ENCODE assay signal across 10 cellular contexts in the genomic region with DNA sequence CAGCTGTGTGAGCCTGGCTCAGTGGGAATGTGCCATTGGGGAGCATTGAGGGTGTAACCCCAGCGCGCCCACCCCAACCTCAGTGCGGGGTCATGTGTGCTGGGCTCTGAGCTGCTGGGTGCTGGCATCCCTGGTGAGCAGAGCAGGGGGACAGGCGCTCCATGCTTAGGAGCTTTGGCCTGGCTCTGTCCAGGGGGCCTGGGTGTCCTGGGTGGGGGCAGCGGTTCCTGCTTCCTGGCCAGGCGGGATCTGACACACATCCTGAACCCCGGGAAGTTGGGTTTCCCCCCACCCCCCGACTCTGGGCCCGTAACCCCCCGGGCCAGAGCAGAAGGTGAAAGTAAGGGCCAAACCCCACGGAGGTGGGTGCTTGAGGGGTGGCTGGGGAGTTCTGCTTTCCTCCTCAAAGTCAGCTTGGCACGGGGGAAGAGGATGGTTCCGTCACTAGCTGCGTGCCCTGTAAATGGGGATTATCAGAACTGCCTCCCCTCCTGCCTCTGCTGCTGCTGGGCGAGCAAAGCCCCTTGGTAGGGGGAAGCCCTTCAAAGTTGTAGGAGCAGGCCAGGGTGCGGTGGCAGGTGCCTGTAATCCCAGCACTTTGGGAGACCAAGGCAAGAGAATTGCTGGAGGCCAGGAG. TPM values are rescaled to one million over a fixed set of nuclear protein-coding genes. Genes with fewer than 3 reads are reported as not detected.
A peak's percentile ranks its signal among the peaks of the same experiment; 100 is the strongest.
DNase-seq lines count a peak whose midpoint lies in the region; ATAC-seq and TF ChIP-seq lines count a peak whose summit lies in the region.
"Had no signal": no experiment of that assay in that cellular context is flagged by ENCODE, and none has a peak within 500 bp of the region (broad histone marks: within the 10 kb centered on the region; RNA-seq: fewer than 3 reads in every experiment).

No MANE protein-coding gene starts in this region.

- H3K9me3 ChIP-seq in HUES6 (ENCODE audit: control insufficient read depth, insufficient read depth, low read depth, low read length) (no peaks in the 10 kb centered on the region), right lobe of liver (no peaks in the 10 kb centered on the region), stomach (no peaks in the 10 kb centered on the region), tibial nerve (no peaks in the 10 kb centered on the region)

- H3K27me3 Mint-ChIP-seq in activated CD4-positive, alpha-beta T cell treated with anti-CD3 and anti-CD28 coated beads, Interleukin-2, amount 10 ng/mL, durations not matched to agents 7 days and 5 days = peaks cover 30% of the 10 kb centered on the region

- TF ChIP-seq CTCF in coronary artery (IDR thresholded peaks at IDR 0.05) = no peak
- TF ChIP-seq CTCF in right lobe of liver (IDR thresholded peaks at IDR 0.05) = no peak
- TF ChIP-seq CTCF in stomach (IDR thresholded peaks at IDR 0.05) = no peak
- TF ChIP-seq CTCF in tibial nerve (IDR thresholded peaks at IDR 0.05) = no peak

- TF ChIP-seq POLR2A in right lobe of liver (IDR thresholded peaks at IDR 0.05) (no peak), stomach (IDR thresholded peaks at IDR 0.05) (no peak), tibial nerve (IDR thresholded peaks at IDR 0.05) (no peak)

- H3K9me3 Mint-ChIP-seq in activated CD4-positive, alpha-beta T cell treated with anti-CD3 and anti-CD28 coated beads, Interleukin-2, amount 10 ng/mL, durations not matched to agents 7 days and 5 days = no peaks in the 10 kb centered on the region
- H3K9me3 Mint-ChIP-seq: activated CD8-positive, alpha-beta T cell treated with anti-CD3 and anti-CD28 coated beads for 36 hours had no signal

- no peaks in the 10 kb centered on the region for H3K4me1 Mint-ChIP-seq in activated CD4-positive, alpha-beta T cell treated with anti-CD3 and anti-CD28 coated beads, Interleukin-2, amount 10 ng/mL, durations not matched to agents 7 days and 5 days

- no peak for TF ChIP-seq EP300 in stomach (IDR thresholded peaks at IDR 0.05)
- no peak for TF ChIP-seq EP300 in tibial nerve (IDR thresholded peaks at IDR 0.05)

- H3K27ac Mint-ChIP-seq in activated CD4-positive, alpha-beta T cell treated with anti-CD3 and anti-CD28 coated beads, Interleukin-2, amount 10 ng/mL, durations not matched to agents 7 days and 5 days = no peak overlapping the region
- H3K27ac Mint-ChIP-seq: activated CD8-positive, alpha-beta T cell treated with anti-CD3 and anti-CD28 coated beads for 36 hours had no signal

- DNase-seq in coronary artery (ENCODE audit: low spot score) = no peak
- peak in 1 of 3 donors; percentile 49 for DNase-seq in right lobe of liver
- DNase-seq in stomach = no peak
- DNase-seq in activated CD4-positive, alpha-beta T cell treated with anti-CD3 and anti-CD28 coated beads, Interleukin-2, amount 10 ng/mL, durations not matched to agents 7 days and 5 days = no peak
- DNase-seq in NCI-H345 (lab: John Stamatoyannopoulos, UW) = no peak
- DNase-seq in tibial nerve (ENCODE audit: low spot score in 2 of 2) = no peak
- DNase-seq: activated CD8-positive, alpha-beta T cell treated with anti-CD3 and anti-CD28 coated beads for 36 hours; NCI-H1105 had no signal

- H3K4me3 Mint-ChIP-seq in activated CD4-positive, alpha-beta T cell treated with anti-CD3 and anti-CD28 coated beads, Interleukin-2, amount 10 ng/mL, durations not matched to agents 7 days and 5 days = no peak overlapping the region

- intact Hi-C loops in right lobe of liver (cut with DNase I) = no loop called here
- intact Hi-C loops in stomach (cut with DNase I; ENCODE audit: low total_unique reads) = no loop called here

- H3K4me3 ChIP-seq in HUES6 (ENCODE audit: low read depth, low read length) (peak overlapping the region; percentile 64), coronary artery (peak overlapping the region; percentile 75), right lobe of liver (peak overlapping the region; percentile 67 to 70 (median 69)), stomach (peak overlapping the region; percentile 70 to 93 (median 80)), tibial nerve (peak overlapping the region in 2 of 4 donors; percentile 51 to 88)

- CTCF ChIA-PET in activated CD4-positive, alpha-beta T cell treated with anti-CD3 and anti-CD28 coated beads, Interleukin-2, amount 10 ng/mL, durations not matched to agents 7 days and 5 days (lab: Charles Lee) = interaction anchor here (0.8 to 1.2 kb wide), 2 partner anchors 419 to 506 kb away, joined by 3 to 5 read pairs; no protein-coding TSS in a partner anchor

- WGBS in right lobe of liver (ENCODE audit: insufficient coverage, low coverage, low lambda C conversion rate, missing lambda C conversion rate) = 82% methylated on average over 5 of the region's 16 CpGs
- 73 to 82% (median 78%) methylated on average over 7 to 16 of the region's 16 CpGs for WGBS in stomach, 5 donors
- 70 to 79% methylated on average over 5 to 13 of the region's 16 CpGs for WGBS in tibial nerve, 2 donors

- POLR2A ChIA-PET in activated CD4-positive, alpha-beta T cell treated with anti-CD3 and anti-CD28 coated beads, Interleukin-2, amount 10 ng/mL, durations not matched to agents 7 days and 5 days (lab: Charles Lee) = no interaction called here

- H3K9ac ChIP-seq in HUES6 (ENCODE audit: low read length) = no peak overlapping the region

- H3K4me1 ChIP-seq in HUES6 (ENCODE audit: control insufficient read depth, insufficient read depth, low read length) = peaks cover 6% of the 10 kb centered on the region
- peaks cover 0 to 6% (median 0%) of the 10 kb centered on the region in 4 donors for H3K4me1 ChIP-seq in right lobe of liver
- peaks cover 0 to 24% (median 18%) of the 10 kb centered on the region in 4 donors for H3K4me1 ChIP-seq in stomach
- peaks cover 0 to 23% (median 7%) of the 10 kb centered on the region in 4 donors for H3K4me1 ChIP-seq in tibial nerve

- H3K27me3 ChIP-seq in HUES6 (ENCODE audit: control insufficient read depth, insufficient read depth, low read length) = peaks cover 28% of the 10 kb centered on the region
- H3K27me3 ChIP-seq in right lobe of liver = no peaks in the 10 kb centered on the region
- H3K27me3 ChIP-seq in stomach = peaks cover 0 to 7% (median 0%) of the 10 kb centered on the region in 3 donors
- H3K27me3 ChIP-seq in tibial nerve = no peaks in the 10 kb centered on the region

- H3K36me3 ChIP-seq in HUES6 (ENCODE audit: control insufficient read depth, insufficient read depth, low read length) (peaks cover 9% of the 10 kb centered on the region), right lobe of liver (no peaks in the 10 kb centered on the region), stomach (peaks cover 0 to 29% (median 13%) of the 10 kb centered on the region in 4 donors), tibial nerve (peaks cover 0 to 38% (median 0%) of the 10 kb centered on the region in 3 donors)

- H3K36me3 Mint-ChIP-seq in activated CD4-positive, alpha-beta T cell treated with anti-CD3 and anti-CD28 coated beads, Interleukin-2, amount 10 ng/mL, durations not matched to agents 7 days and 5 days (ENCODE audit: low read depth) = no peaks in the 10 kb centered on the region

- ATAC-seq in right lobe of liver = no peak
- no peak for ATAC-seq in HG03108 (IDR thresholded peaks at IDR 0.05; ENCODE audit: unreplicated experiment)
- ATAC-seq: activated CD8-positive, alpha-beta T cell treated with anti-CD3 and anti-CD28 coated beads for 36 hours had no signal

- H3K27ac ChIP-seq in HUES6 (ENCODE audit: low read depth, low read length) (no peak overlapping the region), coronary artery (peak overlapping the region in 1 of 2 donors; percentile 68), right lobe of liver (no peak overlapping the region), stomach (peak overlapping the region in 3 of 5 donors; percentile 40 to 74 (median 73)), tibial nerve (peak overlapping the region in 2 of 4 donors; percentile 31 to 86)

RNA-seq across cellular contexts. Expression of a gene that starts 1.7 kb away (rescaled TPM):
- total RNA-seq in right lobe of liver (10 to 100 TPM; 25.2 to 40.7 (median 33.7) TPM), stomach (10 to 100 TPM in 4 of 5 donors, 1 to 10 TPM in 1; 7.5 to 26.6 (median 18.1) TPM), tibial nerve (10 to 100 TPM; 19.0 to 39.0 (median 30.2) TPM)
- 10 to 100 TPM in 2 of 3 donors, 1 to 10 TPM in 1; 8.4 to 14.0 (median 10.3) TPM for polyA plus RNA-seq in stomach
- total RNA-seq in activated CD4-positive, alpha-beta T cell treated with anti-CD3 and anti-CD28 coated beads, Interleukin-2, amount 10 ng/mL, durations not matched to agents 7 days and 5 days = under 1 TPM; 0.08 to 0.20 TPM

RNA-seq across cellular contexts. Expression of a gene that starts 29.8 kb away (rescaled TPM):
- total RNA-seq in right lobe of liver (not detected), stomach (under 1 TPM in 1 of 5 donors, not detected in 4; 0.73 TPM), tibial nerve (10 to 100 TPM in 3 of 4 donors, 1 to 10 TPM in 1; 4.3 to 25.8 (median 13.2) TPM)
- not detected for polyA plus RNA-seq in stomach
- not detected for total RNA-seq in activated CD4-positive, alpha-beta T cell treated with anti-CD3 and anti-CD28 coated beads, Interleukin-2, amount 10 ng/mL, durations not matched to agents 7 days and 5 days
- total RNA-seq: activated CD8-positive, alpha-beta T cell treated with anti-CD3 and anti-CD28 coated beads for 36 hours had no signal

Comparison
In these comparisons a context has a peak if more than half of its experiments do, and no peak if none do; other contexts are left out.
1. H3K27ac ChIP-seq: peak in stomach (3 of 5); none in HUES6 (single experiment) and right lobe of liver (0 of 3).
2. RNA of a gene that starts 1.7 kb away (total RNA-seq): 19.0 to 39.0 TPM in tibial nerve, 25.2 to 40.7 TPM in right lobe of liver and 7.5 to 26.6 TPM in stomach; 0.08 to 0.20 TPM in activated CD4-positive, alpha-beta T cell treated with anti-CD3 and anti-CD28 coated beads, Interleukin-2, amount 10 ng/mL, durations not matched to agents 7 days and 5 days; every median in the first group is over 4 times any median in the second.